Comparison of ENCODE assay signal across 8 cellular contexts in the genomic region with DNA sequence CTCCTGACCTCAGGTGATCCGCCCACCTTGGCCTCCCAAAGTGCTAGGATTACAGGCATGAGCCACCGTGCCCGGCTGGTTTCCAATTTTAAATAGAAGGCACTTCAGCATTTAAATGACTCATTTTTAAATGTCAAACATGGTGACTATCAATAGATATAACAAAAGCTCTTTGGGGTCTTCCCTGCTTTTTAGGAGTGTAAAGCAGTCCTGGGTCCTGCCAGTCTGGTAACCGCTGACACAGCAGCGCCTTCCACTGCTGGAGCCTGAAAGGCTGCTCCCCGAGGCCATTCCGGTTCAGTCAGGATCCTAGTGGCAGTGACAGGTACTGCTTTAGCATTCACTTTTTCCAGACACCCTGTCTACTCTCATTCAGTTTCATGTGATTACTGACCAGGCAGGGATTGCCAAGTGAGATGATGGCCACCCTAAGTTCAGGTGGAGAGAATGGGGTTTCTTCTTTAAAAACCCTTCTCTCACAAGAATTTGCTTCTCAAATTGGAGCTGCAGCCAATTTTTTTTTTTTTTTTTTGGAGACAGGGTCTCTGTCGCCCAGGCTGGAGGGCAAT. TPM values are rescaled to one million over a fixed set of nuclear protein-coding genes. Genes with fewer than 3 reads are reported as not detected.
DNase-seq lines count a peak whose midpoint lies in the region; ATAC-seq and TF ChIP-seq lines count a peak whose summit lies in the region.

No MANE protein-coding gene starts in this region.

- peak; percentile 64 for DNase-seq in NCI-H226
- peak; percentile 89 for DNase-seq in activated CD4-positive, alpha-beta T cell treated with anti-CD3 and anti-CD28 coated beads, Interleukin-2, amount 10 ng/mL, durations not matched to agents 24 days and 14 days
- no peak for DNase-seq in dorsolateral prefrontal cortex
- peak; percentile 56 for DNase-seq in myocyte (ENCODE audit: low read depth)
- no peak for DNase-seq in upper lobe of right lung

- H3K27me3 ChIP-seq in dorsolateral prefrontal cortex (no peaks in the 10 kb centered on the region), upper lobe of right lung (no peaks in the 10 kb centered on the region)

- no peak overlapping the region for H3K4me3 ChIP-seq in dorsolateral prefrontal cortex
- H3K4me3 ChIP-seq in upper lobe of right lung: no peak overlapping the region

- H3K27me3 Mint-ChIP-seq in activated CD4-positive, alpha-beta T cell treated with anti-CD3 and anti-CD28 coated beads, Interleukin-2, amount 10 ng/mL, durations not matched to agents 24 days and 14 days: no peaks in the 10 kb centered on the region

- peak overlapping the region; percentile 55 for H3K4me3 Mint-ChIP-seq in activated CD4-positive, alpha-beta T cell treated with anti-CD3 and anti-CD28 coated beads, Interleukin-2, amount 10 ng/mL, durations not matched to agents 24 days and 14 days

- no peaks in the 10 kb centered on the region for H3K9me3 ChIP-seq in upper lobe of right lung

- H3K4me1 Mint-ChIP-seq in activated CD4-positive, alpha-beta T cell treated with anti-CD3 and anti-CD28 coated beads, Interleukin-2, amount 10 ng/mL, durations not matched to agents 24 days and 14 days: peaks cover 62% of the 10 kb centered on the region

- intact Hi-C loops in activated CD4-positive, alpha-beta T cell treated with anti-CD3 and anti-CD28 coated beads, Interleukin-2, amount 10 ng/mL, durations not matched to agents 24 days and 14 days (cut with micrococcal nuclease): loop anchor here (1.0 kb wide), 1 partner anchor 16 kb away; no protein-coding TSS in a partner anchor
- intact Hi-C loops in dorsolateral prefrontal cortex (cut with DNase I): no loop called here
- intact Hi-C loops in upper lobe of right lung (cut with DNase I): no loop called here

- peak; percentile 77 for TF ChIP-seq CTCF in 22Rv1 (IDR thresholded peaks at IDR 0.05)
- TF ChIP-seq CTCF in GM12872 (IDR thresholded peaks at IDR 0.05; ENCODE audit: insufficient read depth, low read depth, low read length): peak; percentile 77
- TF ChIP-seq CTCF in dorsolateral prefrontal cortex (IDR thresholded peaks at IDR 0.05 in 54 of 56, conservative IDR thresholded peaks at IDR 0.05 in 2 of 56; ENCODE audit: low read depth in 1 of 56, partially characterized antibody in 56 of 56): peak in 39 of 56 donors; percentile 10 to 53 (median 29)
- TF ChIP-seq CTCF in upper lobe of right lung (IDR thresholded peaks at IDR 0.05): peak; percentile 55

- peak overlapping the region; percentile 85 for H3K27ac ChIP-seq in 22Rv1
- no peak overlapping the region for H3K27ac ChIP-seq in dorsolateral prefrontal cortex
- no peak overlapping the region for H3K27ac ChIP-seq in upper lobe of right lung

- H3K4me1 ChIP-seq in upper lobe of right lung: peaks cover 88% of the 10 kb centered on the region

- H3K36me3 Mint-ChIP-seq in activated CD4-positive, alpha-beta T cell treated with anti-CD3 and anti-CD28 coated beads, Interleukin-2, amount 10 ng/mL, durations not matched to agents 24 days and 14 days (ENCODE audit: low read depth): peaks cover 21% of the 10 kb centered on the region

- ATAC-seq in upper lobe of right lung (peak; percentile 77), HG02885 (IDR thresholded peaks at IDR 0.05; ENCODE audit: poor library complexity, unreplicated experiment) (no peak)

- no peaks in the 10 kb centered on the region for H3K36me3 ChIP-seq in upper lobe of right lung

- H3K27ac Mint-ChIP-seq in activated CD4-positive, alpha-beta T cell treated with anti-CD3 and anti-CD28 coated beads, Interleukin-2, amount 10 ng/mL, durations not matched to agents 24 days and 14 days: peak overlapping the region; percentile 89

- no peaks in the 10 kb centered on the region for H3K9me3 Mint-ChIP-seq in activated CD4-positive, alpha-beta T cell treated with anti-CD3 and anti-CD28 coated beads, Interleukin-2, amount 10 ng/mL, durations not matched to agents 24 days and 14 days

RNA-seq across cellular contexts. Expression of gene DIDO1, which starts 5.1 kb away (rescaled TPM):
- 58.5 and 61.2 TPM in 2 replicates for total RNA-seq in activated CD4-positive, alpha-beta T cell treated with anti-CD3 and anti-CD28 coated beads, Interleukin-2, amount 10 ng/mL, durations not matched to agents 24 days and 14 days
- 10 to 100 TPM; 37.4 to 68.3 (median 49.5) TPM for total RNA-seq in dorsolateral prefrontal cortex
- 31.9 and 33.8 TPM in 2 replicates for total RNA-seq in myocyte
- polyA plus RNA-seq in myocyte (2012): 20.8 TPM
- total RNA-seq in upper lobe of right lung: 55.5 TPM

RNA-seq across cellular contexts. Expression of gene GID8, which starts 16.7 kb away (rescaled TPM):
- total RNA-seq in activated CD4-positive, alpha-beta T cell treated with anti-CD3 and anti-CD28 coated beads, Interleukin-2, amount 10 ng/mL, durations not matched to agents 24 days and 14 days: 50.0 and 58.0 TPM in 2 replicates
- total RNA-seq in dorsolateral prefrontal cortex (10 to 100 TPM; 27.0 to 46.6 (median 36.3) TPM), myocyte (27.9 and 28.8 TPM in 2 replicates), upper lobe of right lung (27.4 TPM)
- polyA plus RNA-seq in myocyte (2012): 29.8 TPM

RNA-seq across cellular contexts. Expression of gene SLC17A9, which starts 31.3 kb away (rescaled TPM):
- total RNA-seq in activated CD4-positive, alpha-beta T cell treated with anti-CD3 and anti-CD28 coated beads, Interleukin-2, amount 10 ng/mL, durations not matched to agents 24 days and 14 days: 13.0 and 14.0 TPM in 2 replicates
- total RNA-seq in dorsolateral prefrontal cortex: 10 to 100 TPM in 1 of 120 experiments, 1 to 10 TPM in 115, under 1 TPM in 4; 0.58 to 11.1 (median 2.8) TPM
- 0.16 TPM in 1 of 2 replicates, not detected in the other for total RNA-seq in myocyte
- polyA plus RNA-seq in myocyte (2012): 0.03 TPM
- total RNA-seq in upper lobe of right lung: 15.2 TPM

RNA-seq across cellular contexts. Expression of gene TCFL5, which starts 59.6 kb away (rescaled TPM):
- total RNA-seq in activated CD4-positive, alpha-beta T cell treated with anti-CD3 and anti-CD28 coated beads, Interleukin-2, amount 10 ng/mL, durations not matched to agents 24 days and 14 days: 5.8 and 6.2 TPM in 2 replicates
- 10 to 100 TPM; 15.1 to 52.2 (median 27.7) TPM for total RNA-seq in dorsolateral prefrontal cortex
- total RNA-seq in myocyte: 9.3 and 12.5 TPM in 2 replicates
- polyA plus RNA-seq in myocyte (2012): 9.2 TPM
- 7.8 TPM for total RNA-seq in upper lobe of right lung

Comparison
In these comparisons a context has a peak if more than half of its experiments do, and no peak if none do; other contexts are left out.
1. DNase-seq: peak in NCI-H226 (single experiment), activated CD4-positive, alpha-beta T cell treated with anti-CD3 and anti-CD28 coated beads, Interleukin-2, amount 10 ng/mL, durations not matched to agents 24 days and 14 days (single experiment) and myocyte (single experiment); none in dorsolateral prefrontal cortex (0 of 10) and upper lobe of right lung (single experiment).
2. Peak in every context shown above with its lines, with median percentiles within 50 percentile points of each other: CTCF ChIP-seq.